In genomic region chr6:128403618-128404444, GRCh38 we compare ENCODE assay signal across 20 cellular contexts.
DNase-seq lines count a peak whose midpoint lies in the region; ATAC-seq lines count a peak whose summit lies in the region.
"Had no signal": no experiment of that assay in that cellular context is flagged by ENCODE, and none has a peak within 500 bp of the region (broad histone marks: within the 10 kb centered on the region; RNA-seq: fewer than 3 reads in every experiment).

No MANE protein-coding gene starts in this region.

- POLR2A ChIA-PET in activated CD4-positive, alpha-beta memory T cell treated with anti-CD3 and anti-CD28 coated beads for 36 hours (lab: Charles Lee), result no interaction called here

- no peaks in the 10 kb centered on the region for H3K27me3 Mint-ChIP-seq in activated naive CD4-positive, alpha-beta T cell treated with anti-CD3 and anti-CD28 coated beads, Interleukin-2, amount 10 ng/mL, durations not matched to agents 7 days and 5 days
- peaks cover 3% of the 10 kb centered on the region for H3K27me3 Mint-ChIP-seq in activated T-helper 17 cell treated with anti-CD3 and anti-CD28 coated beads, Interleukin-2, amount 50 U/mL, for 72 hours
- no peaks in the 10 kb centered on the region for H3K27me3 Mint-ChIP-seq in activated CD4-positive, alpha-beta memory T cell treated with anti-CD3 and anti-CD28 coated beads for 36 hours
- H3K27me3 Mint-ChIP-seq: activated naive CD8-positive, alpha-beta T cell; IgD-negative memory B cell; stimulated activated naive CD8-positive, alpha-beta T cell treated with anti-CD3 and anti-CD28 coated beads, Interleukin-15, Interleukin-2, amounts not matched to agents 100 ng/mL and 50 ng/mL, for 24 hours had no signal

- no peak for DNase-seq in activated naive CD4-positive, alpha-beta T cell treated with anti-CD3 and anti-CD28 coated beads, Interleukin-2, amount 50 U/mL, for 72 hours (ENCODE audit: low spot score in 2 of 2)
- no peak for DNase-seq in activated naive CD4-positive, alpha-beta T cell treated with anti-CD3 and anti-CD28 coated beads, Interleukin-2, amount 10 ng/mL, durations not matched to agents 7 days and 5 days
- no peak for DNase-seq in stimulated activated naive CD8-positive, alpha-beta T cell treated with anti-CD3 and anti-CD28 coated beads, Interleukin-15, Interleukin-2, amounts not matched to agents 100 U/mL and 50 U/mL, for 24 hours
- DNase-seq in NCI-H69 (lab: John Stamatoyannopoulos, UW), result no peak
- no peak for DNase-seq in activated CD4-positive, alpha-beta memory T cell treated with anti-CD3 and anti-CD28 coated beads for 36 hours
- DNase-seq in stimulated activated CD4-positive, alpha-beta T cell treated with anti-CD3 and anti-CD28 coated beads, Interleukin-1b, Interleukin-23, amount 100 ng/mL, for 48 hours, result no peak
- DNase-seq: brain microvascular endothelial cell, DMS153, esophagus squamous epithelium, GM23248, MM.1S, NCI-H1694, Peyer's patch, T-helper 9 cell had no signal

- CTCF ChIA-PET in activated naive CD4-positive, alpha-beta T cell treated with anti-CD3 and anti-CD28 coated beads, Interleukin-2, amount 10 ng/mL, durations not matched to agents 7 days and 5 days (lab: Charles Lee), result interaction anchor here (0.5 to 1.1 kb wide), 2 partner anchors 108 to 199 kb away, joined by 3 to 4 read pairs; no protein-coding TSS in a partner anchor
- CTCF ChIA-PET in activated CD4-positive, alpha-beta memory T cell treated with anti-CD3 and anti-CD28 coated beads for 36 hours (lab: Charles Lee), result interaction anchor here (1.7 kb wide), 1 partner anchor 116 kb away, joined by 4 read pairs; the partner anchor contains the start of gene PTPRK

- no peak overlapping the region for H3K4me3 Mint-ChIP-seq in activated naive CD4-positive, alpha-beta T cell treated with anti-CD3 and anti-CD28 coated beads, Interleukin-2, amount 10 ng/mL, durations not matched to agents 7 days and 5 days
- no peak overlapping the region for H3K4me3 Mint-ChIP-seq in activated T-helper 17 cell treated with anti-CD3 and anti-CD28 coated beads, Interleukin-2, amount 50 U/mL, for 72 hours
- H3K4me3 Mint-ChIP-seq in activated CD4-positive, alpha-beta memory T cell treated with anti-CD3 and anti-CD28 coated beads for 36 hours, result no peak overlapping the region
- H3K4me3 Mint-ChIP-seq: activated naive CD8-positive, alpha-beta T cell; IgD-negative memory B cell; stimulated activated naive CD8-positive, alpha-beta T cell treated with anti-CD3 and anti-CD28 coated beads, Interleukin-15, Interleukin-2, amounts not matched to agents 100 ng/mL and 50 ng/mL, for 24 hours had no signal

- no peaks in the 10 kb centered on the region for H3K9me3 Mint-ChIP-seq in activated naive CD4-positive, alpha-beta T cell treated with anti-CD3 and anti-CD28 coated beads, Interleukin-2, amount 50 U/mL, for 72 hours
- no peaks in the 10 kb centered on the region for H3K9me3 Mint-ChIP-seq in activated naive CD4-positive, alpha-beta T cell treated with anti-CD3 and anti-CD28 coated beads, Interleukin-2, amount 10 ng/mL, durations not matched to agents 7 days and 5 days
- H3K9me3 Mint-ChIP-seq in activated T-helper 17 cell treated with anti-CD3 and anti-CD28 coated beads, Interleukin-2, amount 50 U/mL, for 72 hours, result no peaks in the 10 kb centered on the region
- no peaks in the 10 kb centered on the region for H3K9me3 Mint-ChIP-seq in activated CD4-positive, alpha-beta memory T cell treated with anti-CD3 and anti-CD28 coated beads for 36 hours
- H3K9me3 Mint-ChIP-seq: IgD-negative memory B cell; stimulated activated naive CD8-positive, alpha-beta T cell treated with anti-CD3 and anti-CD28 coated beads, Interleukin-15, Interleukin-2, amounts not matched to agents 100 ng/mL and 50 ng/mL, for 24 hours had no signal

- H3K36me3 Mint-ChIP-seq in activated naive CD4-positive, alpha-beta T cell treated with anti-CD3 and anti-CD28 coated beads, Interleukin-2, amount 50 U/mL, for 72 hours, result no peaks in the 10 kb centered on the region
- H3K36me3 Mint-ChIP-seq in activated naive CD4-positive, alpha-beta T cell treated with anti-CD3 and anti-CD28 coated beads, Interleukin-2, amount 10 ng/mL, durations not matched to agents 7 days and 5 days, result no peaks in the 10 kb centered on the region
- H3K36me3 Mint-ChIP-seq in activated T-helper 17 cell treated with anti-CD3 and anti-CD28 coated beads, Interleukin-2, amount 50 U/mL, for 72 hours (ENCODE audit: low read depth), result no peaks in the 10 kb centered on the region
- no peaks in the 10 kb centered on the region for H3K36me3 Mint-ChIP-seq in activated CD4-positive, alpha-beta memory T cell treated with anti-CD3 and anti-CD28 coated beads for 36 hours

- intact Hi-C loops in activated CD4-positive, alpha-beta memory T cell treated with anti-CD3 and anti-CD28 coated beads for 36 hours (cut with micrococcal nuclease), result no loop called here

- no peaks in the 10 kb centered on the region for H3K4me1 Mint-ChIP-seq in activated naive CD4-positive, alpha-beta T cell treated with anti-CD3 and anti-CD28 coated beads, Interleukin-2, amount 10 ng/mL, durations not matched to agents 7 days and 5 days
- H3K4me1 Mint-ChIP-seq in activated T-helper 17 cell treated with anti-CD3 and anti-CD28 coated beads, Interleukin-2, amount 50 U/mL, for 72 hours, result no peaks in the 10 kb centered on the region
- no peaks in the 10 kb centered on the region for H3K4me1 Mint-ChIP-seq in activated CD4-positive, alpha-beta memory T cell treated with anti-CD3 and anti-CD28 coated beads for 36 hours (ENCODE audit: low read depth)
- H3K4me1 Mint-ChIP-seq: IgD-negative memory B cell had no signal

- peak; percentile 28 to 73 for ATAC-seq in activated naive CD4-positive, alpha-beta T cell treated with anti-CD3 and anti-CD28 coated beads, Interleukin-2, amount 50 U/mL, for 72 hours
- peak; percentile 65 for ATAC-seq in GM21381 (IDR thresholded peaks at IDR 0.05; ENCODE audit: unreplicated experiment)
- peak; percentile 54 for ATAC-seq in activated T-helper 17 cell treated with anti-CD3 and anti-CD28 coated beads, Interleukin-2, amount 50 U/mL, for 72 hours (replicated peaks)
- peak; percentile 46 for ATAC-seq in stimulated activated naive CD8-positive, alpha-beta T cell treated with anti-CD3 and anti-CD28 coated beads, Interleukin-15, Interleukin-2, amounts not matched to agents 100 U/mL and 50 U/mL, for 24 hours
- ATAC-seq: activated CD4-positive, CD25-positive, alpha-beta regulatory T cell treated with anti-CD3 and anti-CD28 coated beads, Interleukin-2, amount 50 U/mL, for 24 hours had no signal

- H3K27ac Mint-ChIP-seq in activated naive CD4-positive, alpha-beta T cell treated with anti-CD3 and anti-CD28 coated beads, Interleukin-2, amount 50 U/mL, for 72 hours, result no peak overlapping the region
- no peak overlapping the region for H3K27ac Mint-ChIP-seq in activated naive CD4-positive, alpha-beta T cell treated with anti-CD3 and anti-CD28 coated beads, Interleukin-2, amount 10 ng/mL, durations not matched to agents 7 days and 5 days
- no peak overlapping the region for H3K27ac Mint-ChIP-seq in activated T-helper 17 cell treated with anti-CD3 and anti-CD28 coated beads, Interleukin-2, amount 50 U/mL, for 72 hours
- H3K27ac Mint-ChIP-seq in activated CD4-positive, alpha-beta memory T cell treated with anti-CD3 and anti-CD28 coated beads for 36 hours, result no peak overlapping the region
- H3K27ac Mint-ChIP-seq: activated naive CD8-positive, alpha-beta T cell; IgD-negative memory B cell; stimulated activated naive CD8-positive, alpha-beta T cell treated with anti-CD3 and anti-CD28 coated beads, Interleukin-15, Interleukin-2, amounts not matched to agents 100 ng/mL and 50 ng/mL, for 24 hours had no signal
